ENCODE assay signal across 1 cellular context in genomic region chr11:63552921-63553320, GRCh38.
TF ChIP-seq lines count a peak whose summit lies in the region.

No MANE protein-coding gene starts in this region.

TF ChIP-seq in GM23338, 12 proteins besides CTCF, POLR2A, EP300 and RAD21 (continued from another document):
- TF ChIP-seq REST (IDR thresholded peaks at IDR 0.05; ENCODE audit: unreplicated experiment) (no peak), ETS1 (IDR thresholded peaks at IDR 0.05) (no peak), ZNF462 (CRISPR knock-in tag; IDR thresholded peaks at IDR 0.05) (no peak), CREB1 (CRISPR knock-in tag; IDR thresholded peaks at IDR 0.05; ENCODE audit: low read depth) (no peak)
